In genomic region chr14:100607611-100607956, GRCh38 we compare ENCODE assay signal across 21 cellular contexts. TPM values are rescaled to one million over a fixed set of nuclear protein-coding genes. Genes with fewer than 3 reads are reported as not detected.
DNase-seq lines count a peak whose midpoint lies in the region; ATAC-seq, FAIRE-seq and TF ChIP-seq lines count a peak whose summit lies in the region.
"Had no signal": no experiment of that assay in that cellular context is flagged by ENCODE, and none has a peak within 500 bp of the region (broad histone marks: within the 10 kb centered on the region; RNA-seq: fewer than 3 reads in every experiment).

No MANE protein-coding gene starts in this region.

- no peaks in the 10 kb centered on the region for H3K9me3 ChIP-seq in right cardiac atrium (ENCODE audit: control insufficient read depth, low read length)
- H3K9me3 ChIP-seq: A549 had no signal

- peak; percentile 26 for DNase-seq in Right ventricle myocardium superior
- no peak for DNase-seq in right cardiac atrium
- DNase-seq in chondrocyte (ENCODE audit: low spot score), result peak; percentile 57
- DNase-seq in posterior vena cava (ENCODE audit: low spot score), result peak; percentile 59
- no peak for DNase-seq in NCI-H1417 treated with DMSO at 0.1 percent for 48 hours (lab: John Stamatoyannopoulos, UW)
- DNase-seq in D721Med (ENCODE audit: insufficient read length, low spot score), result no peak
- DNase-seq: EL, HCEC 1CT, Karpas-422, MV-4-11, NCI-H1694 treated with DMSO at 0.1 percent for 48 hours, NCI-H2081 treated with DMSO at 0.1 percent for 48 hours, NCI-H2171 treated with DMSO at 0.1 percent for 48 hours, NCI-H524 treated with DMSO at 0.1 percent for 48 hours, NCI-H82 had no signal

- H3K36me3 Mint-ChIP-seq in chondrocyte (ENCODE audit: low read depth), result no peaks in the 10 kb centered on the region
- H3K36me3 Mint-ChIP-seq: CD14-positive monocyte had no signal

- H3K4me3 ChIP-seq in right cardiac atrium (ENCODE audit: low read length), result no peak overlapping the region
- H3K4me3 ChIP-seq: A549 had no signal

- TF ChIP-seq CTCF in chondrocyte (IDR thresholded peaks at IDR 0.05) (no peak), D721Med (IDR thresholded peaks at IDR 0.05; ENCODE audit: insufficient read depth, missing control alignments) (no peak)

- H3K27ac ChIP-seq in right cardiac atrium (ENCODE audit: low read length), result no peak overlapping the region
- H3K27ac ChIP-seq: A549 had no signal

- peaks cover 5% of the 10 kb centered on the region for H3K4me1 Mint-ChIP-seq in chondrocyte (ENCODE audit: low read depth)
- H3K4me1 Mint-ChIP-seq: B cell, IgD-negative memory B cell had no signal

- FAIRE-seq in D721Med (lab: Jason Lieb, UNC), result no peak
- FAIRE-seq: A549 had no signal

- H3K4me1 ChIP-seq in right cardiac atrium (ENCODE audit: control insufficient read depth, insufficient read depth, low read length), result no peaks in the 10 kb centered on the region
- H3K4me1 ChIP-seq: A549 had no signal

- no peaks in the 10 kb centered on the region for H3K9me3 Mint-ChIP-seq in chondrocyte (ENCODE audit: low read depth)
- H3K9me3 Mint-ChIP-seq: IgD-negative memory B cell had no signal

- intact Hi-C loops in Right ventricle myocardium superior (cut with DNase I), result no loop called here
- intact Hi-C loops in right cardiac atrium (cut with DNase I), result no loop called here
- intact Hi-C loops in posterior vena cava (cut with DNase I), result loop anchor here in 1 of 2 donors (1.0 kb wide), 1 partner anchor 24 kb away; no protein-coding TSS in a partner anchor

- no peak for ATAC-seq in Right ventricle myocardium superior (ENCODE audit: poor library complexity)
- ATAC-seq in right cardiac atrium, result no peak
- ATAC-seq in GM18858 (IDR thresholded peaks at IDR 0.05; ENCODE audit: unreplicated experiment), result no peak
- ATAC-seq: Panc1 had no signal

- H3K27me3 ChIP-seq in right cardiac atrium (ENCODE audit: control insufficient read depth, insufficient read depth), result no peaks in the 10 kb centered on the region

- no peak overlapping the region for H3K4me3 Mint-ChIP-seq in chondrocyte (ENCODE audit: unreplicated experiment)
- H3K4me3 Mint-ChIP-seq: B cell, CD14-positive monocyte, IgD-negative memory B cell had no signal

- H3K27me3 Mint-ChIP-seq in chondrocyte (ENCODE audit: low read depth), result peaks cover 1% of the 10 kb centered on the region

- WGBS in right cardiac atrium, result 91% methylated on average over 10 of the region's 10 CpGs

- no peak overlapping the region for H3K27ac Mint-ChIP-seq in chondrocyte (ENCODE audit: unreplicated experiment)
- H3K27ac Mint-ChIP-seq: B cell, CD14-positive monocyte, IgD-negative memory B cell had no signal

RNA-seq across cellular contexts. Expression of gene BEGAIN, which starts 20.4 kb away (rescaled TPM):
- total RNA-seq in Right ventricle myocardium superior (0.46 TPM), right cardiac atrium (1 to 10 TPM; 1.4 to 2.7 (median 2.0) TPM), chondrocyte (5.1 to 6.5 TPM (median 6.5 TPM) in 3 replicates), posterior vena cava (1 to 10 TPM in 1 of 2 donors, under 1 TPM in 1; 0.56 to 1.2 TPM)
- polyA plus RNA-seq in right cardiac atrium, result 1.4 TPM
- total RNA-seq: B cell had no signal

Comparison
In these comparisons a context has a peak if more than half of its experiments do, and no peak if none do; other contexts are left out.
1. DNase-seq: peak in Right ventricle myocardium superior (single experiment), chondrocyte (single experiment) and posterior vena cava (single experiment); none in right cardiac atrium (0 of 3), NCI-H1417 treated with DMSO at 0.1 percent for 48 hours (single experiment) and D721Med (single experiment).